8 cellular contexts compared by ENCODE assay signal in the genomic region with DNA sequence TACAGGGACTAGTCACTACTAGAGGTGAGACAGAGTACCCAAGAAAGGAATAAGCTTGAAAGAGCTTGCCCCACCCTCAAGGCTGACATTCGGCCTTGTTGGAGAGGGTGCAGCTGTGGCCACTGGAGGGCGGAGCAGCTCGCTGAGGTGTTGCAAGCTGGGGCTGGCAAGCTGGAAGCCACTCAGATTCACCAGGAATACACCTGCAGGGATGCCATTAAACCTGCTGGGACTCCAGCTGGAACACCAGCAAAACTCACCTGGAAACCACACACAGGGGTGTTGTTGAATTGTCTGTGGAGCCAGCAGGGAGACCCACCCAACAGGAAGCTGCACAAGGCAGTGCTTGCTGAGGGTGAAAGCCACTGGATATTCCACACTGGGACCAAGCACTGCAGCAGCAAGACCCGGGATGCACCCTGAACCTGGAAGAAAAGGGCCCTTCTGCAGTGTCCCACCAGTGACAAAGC. TPM values are rescaled to one million over a fixed set of nuclear protein-coding genes. Genes with fewer than 3 reads are reported as not detected.
DNase-seq lines count a peak whose midpoint lies in the region; ATAC-seq and TF ChIP-seq lines count a peak whose summit lies in the region.

No MANE protein-coding gene starts in this region.

- H3K4me3 ChIP-seq in NT2/D1 (ENCODE audit: insufficient read length, low read depth) (no peak overlapping the region), uterus (no peak overlapping the region)

- no peaks in the 10 kb centered on the region for H3K4me1 ChIP-seq in NT2/D1 (ENCODE audit: insufficient read depth, insufficient read length)
- H3K4me1 ChIP-seq in uterus, result no peaks in the 10 kb centered on the region

- H3K9me3 ChIP-seq in NT2/D1 (ENCODE audit: insufficient read depth, low read length), result no peaks in the 10 kb centered on the region
- no peaks in the 10 kb centered on the region for H3K9me3 ChIP-seq in uterus

- ATAC-seq in GM19372 (IDR thresholded peaks at IDR 0.05; ENCODE audit: low read depth, unreplicated experiment), result peak; percentile 66
- ATAC-seq in HG03469 (IDR thresholded peaks at IDR 0.05; ENCODE audit: unreplicated experiment), result peak; percentile 37
- ATAC-seq in stimulated activated naive B cell treated with anti-CD40 and anti-IgM and Interleukin-4, amounts not matched to agents 10 μg/mL and 1 μg/mL and 100 μg/mL, for 72 hours (replicated peaks), result peak; percentile 60 to 63

- no peak overlapping the region for H3K27ac Mint-ChIP-seq in stimulated activated naive B cell treated with anti-CD40 and anti-IgM and Interleukin-4, amounts not matched to agents 10 μg/mL and 1 μg/mL and 100 μg/mL, for 72 hours

- no peak for TF ChIP-seq CTCF in uterus (IDR thresholded peaks at IDR 0.05)

- peaks cover 3 to 4% of the 10 kb centered on the region in 2 donors for H3K36me3 Mint-ChIP-seq in stimulated activated naive B cell treated with anti-CD40 and anti-IgM and Interleukin-4, amounts not matched to agents 10 μg/mL and 1 μg/mL and 100 μg/mL, for 72 hours

- no peaks in the 10 kb centered on the region for H3K9me3 Mint-ChIP-seq in stimulated activated naive B cell treated with anti-CD40 and anti-IgM and Interleukin-4, amounts not matched to agents 10 μg/mL and 1 μg/mL and 100 μg/mL, for 72 hours

- TF ChIP-seq POLR2A in uterus (IDR thresholded peaks at IDR 0.05), result no peak

- H3K27ac ChIP-seq in epithelial cell of prostate (no peak overlapping the region), uterus (no peak overlapping the region)

- DNase-seq in Daoy (ENCODE audit: low read depth) (peak; percentile 40), NT2/D1 (ENCODE audit: low read depth, low spot score) (peak; percentile 62), epithelial cell of prostate (ENCODE audit: low read depth, low spot score) (peak; percentile 45), uterus (no peak), GF-D8 (lab: John Stamatoyannopoulos, UW) (no peak)
- no peak for DNase-seq in stimulated activated naive B cell treated with anti-CD40 and anti-IgM and Interleukin-4, amounts not matched to agents 10 μg/mL and 1 μg/mL and 100 μg/mL, for 72 hours

- intact Hi-C loops in uterus (cut with DNase I; ENCODE audit: low total_unique reads), result no loop called here

- H3K36me3 ChIP-seq in NT2/D1 (ENCODE audit: insufficient read depth, insufficient read length, low read length) (no peaks in the 10 kb centered on the region), uterus (no peaks in the 10 kb centered on the region)

- H3K9ac ChIP-seq in NT2/D1 (ENCODE audit: insufficient read length, low read depth), result no peak overlapping the region

- H3K4me1 Mint-ChIP-seq in stimulated activated naive B cell treated with anti-CD40 and anti-IgM and Interleukin-4, amounts not matched to agents 10 μg/mL and 1 μg/mL and 100 μg/mL, for 72 hours, result peaks cover 0 to 2% of the 10 kb centered on the region in 2 donors

- H3K4me3 Mint-ChIP-seq in stimulated activated naive B cell treated with anti-CD40 and anti-IgM and Interleukin-4, amounts not matched to agents 10 μg/mL and 1 μg/mL and 100 μg/mL, for 72 hours, result no peak overlapping the region

- peaks cover 0 to 9% of the 10 kb centered on the region in 2 donors for H3K27me3 Mint-ChIP-seq in stimulated activated naive B cell treated with anti-CD40 and anti-IgM and Interleukin-4, amounts not matched to agents 10 μg/mL and 1 μg/mL and 100 μg/mL, for 72 hours

- no peaks in the 10 kb centered on the region for H3K27me3 ChIP-seq in NT2/D1 (ENCODE audit: insufficient read depth, insufficient read length)
- no peaks in the 10 kb centered on the region for H3K27me3 ChIP-seq in uterus

RNA-seq across cellular contexts. Expression of gene KCTD18, which starts 26.1 kb away (rescaled TPM):
- total RNA-seq in Daoy (2014; rRNA removed; shearing (Covaris generic)), result 9.9 and 17.0 TPM in 2 replicates
- total RNA-seq in uterus, result 10 to 100 TPM; 10.5 to 77.4 (median 16.9) TPM

RNA-seq across cellular contexts. Expression of gene SGO2, which starts 42.2 kb away (rescaled TPM):
- 26.4 and 32.5 TPM in 2 replicates for total RNA-seq in Daoy (2014; rRNA removed; shearing (Covaris generic))
- total RNA-seq in uterus, result 10 to 100 TPM in 1 of 4 donors, 1 to 10 TPM in 3; 1.8 to 12.5 (median 2.3) TPM

Comparison
In these comparisons a context has a peak if more than half of its experiments do, and no peak if none do; other contexts are left out.
1. DNase-seq: peak in Daoy (single experiment), NT2/D1 (single experiment) and epithelial cell of prostate (single experiment); none in stimulated activated naive B cell treated with anti-CD40 and anti-IgM and Interleukin-4, amounts not matched to agents 10 μg/mL and 1 μg/mL and 100 μg/mL, for 72 hours (single experiment), uterus (0 of 2) and GF-D8 (single experiment).
2. Peak in every context shown above with its lines, with median percentiles within 50 percentile points of each other: ATAC-seq.